8 cellular contexts compared by ENCODE assay signal in genomic region chr7:108002726-108003590, GRCh38. TPM values are rescaled to one million over a fixed set of nuclear protein-coding genes. Genes with fewer than 3 reads are reported as not detected.
DNase-seq lines count a peak whose midpoint lies in the region; ATAC-seq, FAIRE-seq and TF ChIP-seq lines count a peak whose summit lies in the region.

TSS of gene LAMB1 (minus strand) at chr7:108003161. CDS start at chr7:108002885, 276 bp downstream.

- H3K27me3 ChIP-seq in keratinocyte (ENCODE audit: control insufficient read depth, extremely low read depth, insufficient read depth, low read length), result no peaks in the 10 kb centered on the region
- H3K27me3 ChIP-seq in smooth muscle cell (ENCODE audit: low read depth), result no peaks in the 10 kb centered on the region

- H3K4me1 Mint-ChIP-seq in chondrocyte (ENCODE audit: low read depth), result peaks cover 68% of the 10 kb centered on the region

- H2AFZ ChIP-seq in keratinocyte (ENCODE audit: control insufficient read depth, low read length) (peak within 1 kb of the TSS; percentile 67), smooth muscle cell (ENCODE audit: low read depth) (peak within 1 kb of the TSS; percentile 83)

- H3K4me3 ChIP-seq in keratinocyte (ENCODE audit: control insufficient read depth in 2 of 3, extremely low read depth in 1 of 3, insufficient read depth in 2 of 3, low read depth in 1 of 3, low read length in 3 of 3), result peak within 1 kb of the TSS; percentile 67 to 85 (median 77)
- H3K4me3 ChIP-seq in smooth muscle cell, result peak within 1 kb of the TSS; percentile 72

- H3F3A ChIP-seq in smooth muscle cell (ENCODE audit: low read depth), result peaks cover 32% of the 10 kb centered on the region

- H3K9me3 Mint-ChIP-seq in chondrocyte (ENCODE audit: low read depth), result no peaks in the 10 kb centered on the region

- peak within 1 kb of the TSS; percentile 37 for H3K27ac ChIP-seq in keratinocyte (ENCODE audit: control insufficient read depth, insufficient read depth, low read length)
- peak within 1 kb of the TSS; percentile 92 for H3K27ac ChIP-seq in smooth muscle cell (ENCODE audit: low read depth)

- H3K4me1 ChIP-seq in keratinocyte (ENCODE audit: control insufficient read depth, extremely low read depth, insufficient read depth, low read length), result peaks cover 35% of the 10 kb centered on the region
- H3K4me1 ChIP-seq in smooth muscle cell (ENCODE audit: low read depth), result peaks cover 39% of the 10 kb centered on the region

- ATAC-seq in GM19395 (IDR thresholded peaks at IDR 0.05; ENCODE audit: unreplicated experiment), result no peak

- under 1% methylated on average over 49 of the region's 75 CpGs for whole genome bisulfite sequencing in smooth muscle cell (ENCODE audit: low lambda C conversion rate)

- H3K9ac ChIP-seq in keratinocyte (ENCODE audit: control insufficient read depth, extremely low read depth, insufficient read depth, low read length), result peak within 1 kb of the TSS; percentile 77
- H3K9ac ChIP-seq in smooth muscle cell (ENCODE audit: low read depth), result peak within 1 kb of the TSS; percentile 59

- no peaks in the 10 kb centered on the region for H3K9me3 ChIP-seq in keratinocyte (ENCODE audit: control insufficient read depth, low read depth, low read length)
- H3K9me3 ChIP-seq in smooth muscle cell (replicated peaks; ENCODE audit: low read depth), result no peaks in the 10 kb centered on the region

- H4K20me1 ChIP-seq in keratinocyte (ENCODE audit: control insufficient read depth, extremely low read depth, insufficient read depth, low read length) (no peaks in the 10 kb centered on the region), smooth muscle cell (ENCODE audit: low read depth) (no peaks in the 10 kb centered on the region)

- in situ Hi-C loops in GM13977 (cut with MboI; ENCODE audit: low pct_unique_long_range_greater_than_20kb, low sequenced_read_pairs, unreplicated experiment), result no loop called here

- H3K36me3 ChIP-seq in keratinocyte (ENCODE audit: control insufficient read depth in 2 of 2, extremely low read depth in 1 of 2, insufficient read depth in 2 of 2, low read length in 2 of 2) (peaks cover 0 to 1% of the 10 kb centered on the region in 2 experiments), smooth muscle cell (ENCODE audit: low read depth) (no peaks in the 10 kb centered on the region)

- no peak for FAIRE-seq in keratinocyte (lab: Jason Lieb, UNC)

- H3K36me3 Mint-ChIP-seq in chondrocyte (ENCODE audit: low read depth), result peaks cover 8% of the 10 kb centered on the region

- H3K27ac Mint-ChIP-seq in chondrocyte (ENCODE audit: unreplicated experiment), result peak within 1 kb of the TSS; percentile 91

- no peak for TF ChIP-seq CTCF in GM13977 (IDR thresholded peaks at IDR 0.05; ENCODE audit: extremely low read depth, insufficient read depth, missing control alignments)
- peak; percentile 36 for TF ChIP-seq CTCF in chondrocyte (IDR thresholded peaks at IDR 0.05)
- TF ChIP-seq CTCF in keratinocyte (optimal IDR thresholded peaks at IDR 0.05 in 1 of 3, IDR thresholded peaks at IDR 0.05 in 1 of 3, conservative IDR thresholded peaks at IDR 0.05 in 1 of 3; ENCODE audit: extremely low read depth in 1 of 3, insufficient read depth in 2 of 3, low read length in 3 of 3), result no peak
- no peak for TF ChIP-seq CTCF in smooth muscle cell (IDR thresholded peaks at IDR 0.05; ENCODE audit: borderline replicate concordance, insufficient read depth, poor library complexity, severe bottlenecking)

- H3K79me2 ChIP-seq in keratinocyte (ENCODE audit: control insufficient read depth, insufficient read depth, low read length), result peaks cover 10% of the 10 kb centered on the region
- peaks cover 15% of the 10 kb centered on the region for H3K79me2 ChIP-seq in smooth muscle cell (ENCODE audit: low read depth)

- H3K4me3 Mint-ChIP-seq in chondrocyte (ENCODE audit: unreplicated experiment), result peak within 1 kb of the TSS; percentile 95

- peak within 1 kb of the TSS; percentile 85 for H3K4me2 ChIP-seq in keratinocyte (ENCODE audit: control insufficient read depth, extremely low read depth, insufficient read depth, low read depth, low read length)
- peak within 1 kb of the TSS; percentile 89 for H3K4me2 ChIP-seq in smooth muscle cell

- no peaks in the 10 kb centered on the region for H3K27me3 Mint-ChIP-seq in chondrocyte (ENCODE audit: low read depth)

- H3K9me1 ChIP-seq in keratinocyte (ENCODE audit: control insufficient read depth, extremely low read depth, insufficient read depth, low read length), result no peaks in the 10 kb centered on the region

- DNase-seq in A172 (ENCODE audit: low spot score) (peak; percentile 77), GM13977 (ENCODE audit: low spot score) (peak; percentile 50), chondrocyte (ENCODE audit: low spot score) (no peak), keratinocyte (ENCODE audit: low read depth, low spot score) (no peak), smooth muscle cell (lab: John Stamatoyannopoulos, UW; ENCODE audit: unreplicated experiment) (peak; percentile 49), AML-193 (lab: John Stamatoyannopoulos, UW) (no peak)

- dilution Hi-C loops in keratinocyte (cut with MboI; ENCODE audit: extremely low pct_ligation_motif_present, low sequenced_read_pairs), result no loop called here

TF ChIP-seq in PFSK-1, 5 proteins besides CTCF, POLR2A, EP300 and RAD21:
- no peak for TF ChIP-seq REST (IDR thresholded peaks at IDR 0.05; ENCODE audit: insufficient read depth in 1 of 2, low read depth in 2 of 2, low read length in 2 of 2)
- no peak for TF ChIP-seq FOXP2 (optimal IDR thresholded peaks at IDR 0.05; ENCODE audit: borderline replicate concordance, extremely low read depth, extremely low read length, insufficient read depth)
- peak; percentile 53; the same call in 1 of the 2 replicates for TF ChIP-seq POLR2AphosphoS5 (IDR thresholded peaks at IDR 0.05; ENCODE audit: low read depth, low read length)

RNA-seq across cellular contexts. Expression of gene LAMB1, which starts in this region (rescaled TPM):
- total RNA-seq in A172 (2014; rRNA removed; shearing (Covaris generic)), result 133 and 151 TPM in 2 replicates
- polyA plus RNA-seq in PFSK-1 (2012; ENCODE audit: insufficient read length, low read depth), result 155 TPM
- total RNA-seq in chondrocyte (405 to 481 TPM (median 466 TPM) in 3 replicates), smooth muscle cell (244 and 306 TPM in 2 replicates)
- polyA plus RNA-seq in keratinocyte (74.1 to 97.9 TPM (median 79.8 TPM) in 3 replicates), smooth muscle cell (191 and 246 TPM in 2 replicates)
- polyA plus RNA-seq in keratinocyte (2011; ENCODE audit: low read depth), result 117 TPM
- 28.6 and 29.7 TPM in 2 replicates for polyA plus RNA-seq in keratinocyte (2011; cell fraction: cytosol; rRNA removed)
- polyA plus RNA-seq in keratinocyte (2011; cell fraction: nucleus; rRNA removed), result 287 and 320 TPM in 2 replicates
- polyA plus RNA-seq in keratinocyte (2012; ENCODE audit: low replicate concordance), result 26.0 and 98.2 TPM in 2 replicates
- polyA minus RNA-seq in keratinocyte, result 210 to 345 TPM (median 248 TPM) in 3 replicates
- polyA minus RNA-seq in keratinocyte (2011; cell fraction: cytosol; rRNA and poly(A)+ RNA removed), result 89.2 TPM
- 248 and 360 TPM in 2 replicates for polyA minus RNA-seq in keratinocyte (2011; cell fraction: nucleus; rRNA and poly(A)+ RNA removed)

Comparison
In these comparisons a context has a peak if more than half of its experiments do, and no peak if none do; other contexts are left out.
1. DNase-seq: peak in A172 (single experiment), GM13977 (single experiment) and smooth muscle cell (single experiment); none in chondrocyte (single experiment), keratinocyte (single experiment) and AML-193 (0 of 2).